16 cellular contexts compared by ENCODE assay signal in the genomic region with DNA sequence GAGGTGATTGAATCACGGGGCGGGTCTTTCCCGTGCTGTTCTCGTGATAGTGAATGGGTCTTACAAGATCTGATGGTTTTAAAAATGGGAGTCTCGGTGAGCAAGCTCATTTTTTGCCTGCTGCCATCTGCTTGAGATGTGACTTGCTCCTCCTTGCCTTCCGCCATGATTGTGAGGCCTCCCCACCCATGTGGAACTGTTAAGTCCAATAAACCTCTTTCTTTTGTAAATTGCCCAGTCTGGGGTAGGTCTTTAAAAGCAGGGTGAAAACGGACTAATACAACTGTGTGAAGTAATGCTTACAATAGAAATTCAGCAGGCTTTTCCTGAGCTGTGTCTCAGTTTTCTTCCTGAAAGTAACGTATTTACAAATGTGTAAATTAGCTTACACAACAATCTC.
DNase-seq lines count a peak whose midpoint lies in the region; TF ChIP-seq lines count a peak whose summit lies in the region.
"Had no signal": no experiment of that assay in that cellular context is flagged by ENCODE, and none has a peak within 500 bp of the region (broad histone marks: within the 10 kb centered on the region; RNA-seq: fewer than 3 reads in every experiment).

No MANE protein-coding gene starts in this region.

- H2BK12ac ChIP-seq in H9 (ENCODE audit: insufficient read length, low read depth, low read length) (no peak overlapping the region), neuronal stem cell (ENCODE audit: low read length) (no peak overlapping the region)

- H3K4me3 Mint-ChIP-seq in H9 (peak overlapping the region; percentile 19 to 67), progenitor cell of endocrine pancreas (ENCODE audit: low read depth) (no peak overlapping the region)
- H3K4me3 Mint-ChIP-seq: CD8-positive, alpha-beta T cell had no signal

- H2AFZ ChIP-seq in H9 (ENCODE audit: low read length) = no peak overlapping the region
- peak overlapping the region; percentile 23 for H2AFZ ChIP-seq in neuronal stem cell (ENCODE audit: low read length)

- H3K9me3 ChIP-seq in H9 (ENCODE audit: control insufficient read depth, low read depth, low read length) = no peaks in the 10 kb centered on the region
- H3K9me3 ChIP-seq in NT2/D1 (ENCODE audit: insufficient read depth, low read length) = no peaks in the 10 kb centered on the region
- H3K9me3 ChIP-seq in neuronal stem cell (replicated peaks in 1 of 2; ENCODE audit: control insufficient read depth in 2 of 2, insufficient read depth in 1 of 2, low read depth in 1 of 2, low read length in 2 of 2) = no peaks in the 10 kb centered on the region
- H3K9me3 ChIP-seq: A549 had no signal

- H4K20me1 ChIP-seq in H9 (ENCODE audit: control insufficient read depth, insufficient read depth, insufficient read length) = no peaks in the 10 kb centered on the region

- no CpG with 5 or more reads among the region's 8 CpGs for WGBS in H9 (ENCODE audit: extremely low coverage, insufficient read length, low lambda C conversion rate)
- no CpG with 5 or more reads among the region's 8 CpGs for WGBS in neuronal stem cell (ENCODE audit: extremely low coverage in 2 of 2, insufficient read length in 2 of 2, insufficient replicate concordance in 1 of 2), 2 donors

- H3K4me1 ChIP-seq in H9 (ENCODE audit: insufficient read depth, low read length) (peaks cover 4% of the 10 kb centered on the region; the same call in 1 of the 2 replicates), NT2/D1 (ENCODE audit: insufficient read depth, insufficient read length) (no peaks in the 10 kb centered on the region), neuronal stem cell (ENCODE audit: control insufficient read depth in 2 of 2, insufficient read depth in 1 of 2, low read depth in 1 of 2, low read length in 2 of 2) (peaks cover 0 to 3% of the 10 kb centered on the region in 2 donors)
- H3K4me1 ChIP-seq: A549 had no signal

- DNase-seq in H9 (peak; percentile 61), NT2/D1 (ENCODE audit: low read depth, low spot score) (peak; percentile 61), iPS DF 19.7 (ENCODE audit: low read depth, low spot score) (peak; percentile 28), neuronal stem cell (ENCODE audit: low spot score) (no peak), NCI-H345 treated with DMSO at 0.1 percent for 48 hours (lab: John Stamatoyannopoulos, UW; ENCODE audit: unreplicated experiment) (no peak), glomerular visceral epithelial cell (ENCODE audit: extremely low spot score) (no peak), progenitor cell of endocrine pancreas (ENCODE audit: low spot score, unreplicated experiment) (no peak)
- DNase-seq: CD8-positive, alpha-beta T cell; COR-L47; DMS153; H7; IMR-90; KBM-7 had no signal

- H3T11ph ChIP-seq in H9 (ENCODE audit: low read length) = no peak overlapping the region

- H3K36me3 Mint-ChIP-seq in H9 (ENCODE audit: insufficient read depth in 1 of 3, low read depth in 3 of 3) = peaks cover 0 to 2% (median 2%) of the 10 kb centered on the region in 3 experiments; a peak in 1 of 7 replicates
- H3K36me3 Mint-ChIP-seq in progenitor cell of endocrine pancreas (ENCODE audit: insufficient read depth) = no peaks in the 10 kb centered on the region
- H3K36me3 Mint-ChIP-seq: CD14-positive monocyte; CD8-positive, alpha-beta T cell had no signal

- H3K36me3 ChIP-seq in NT2/D1 (ENCODE audit: insufficient read depth, insufficient read length, low read length) (no peaks in the 10 kb centered on the region), neuronal stem cell (replicated peaks in 1 of 2; ENCODE audit: control insufficient read depth in 2 of 2, insufficient read depth in 2 of 2, low read length in 2 of 2) (no peaks in the 10 kb centered on the region)

- H3K9ac ChIP-seq in H9 (ENCODE audit: extremely low read depth, insufficient read length, low read length) (no peak overlapping the region), NT2/D1 (ENCODE audit: insufficient read length, low read depth) (no peak overlapping the region), neuronal stem cell (ENCODE audit: low read depth, low read length, poor library complexity) (no peak overlapping the region)

- H3K4me2 ChIP-seq in H9 (ENCODE audit: insufficient read depth, insufficient read length, low read length) (peak overlapping the region; percentile 34), neuronal stem cell (ENCODE audit: insufficient read depth, low read length, poor library complexity, severe bottlenecking) (no peak overlapping the region)
- H3K4me2 ChIP-seq: A549 had no signal

- no peak overlapping the region for H3K14ac ChIP-seq in H9 (ENCODE audit: insufficient read depth, low read length)
- no peak overlapping the region for H3K14ac ChIP-seq in neuronal stem cell (ENCODE audit: low read length)

- no peak overlapping the region for H2AK5ac ChIP-seq in H9 (ENCODE audit: insufficient read length, low read length)
- no peak overlapping the region for H2AK5ac ChIP-seq in neuronal stem cell (ENCODE audit: low read depth, low read length)

- no peak for TF ChIP-seq CTCF in H9 (conservative IDR thresholded peaks at IDR 0.05)
- TF ChIP-seq CTCF in progenitor cell of endocrine pancreas (IDR thresholded peaks at IDR 0.05; ENCODE audit: unreplicated experiment) = no peak

- no peaks in the 10 kb centered on the region for H3K79me2 ChIP-seq in H9 (ENCODE audit: insufficient read depth, low read length)

- peaks cover 0 to 11% of the 10 kb centered on the region in 2 experiments; a peak in 1 of 5 replicates for H3K9me3 Mint-ChIP-seq in H9
- H3K9me3 Mint-ChIP-seq in progenitor cell of endocrine pancreas (ENCODE audit: low read depth) = peaks cover 3% of the 10 kb centered on the region
- H3K9me3 Mint-ChIP-seq: CD8-positive, alpha-beta T cell had no signal

- H3K4me3 ChIP-seq in NT2/D1 (ENCODE audit: insufficient read length, low read depth) = no peak overlapping the region
- H3K4me3 ChIP-seq in neuronal stem cell (ENCODE audit: low read length in 2 of 2) = no peak overlapping the region
- H3K4me3 ChIP-seq: A549 had no signal

- peaks cover 25% of the 10 kb centered on the region for H3K27me3 ChIP-seq in H9 (ENCODE audit: insufficient read depth, low read length)
- H3K27me3 ChIP-seq in NT2/D1 (ENCODE audit: insufficient read depth, insufficient read length) = no peaks in the 10 kb centered on the region
- no peaks in the 10 kb centered on the region for H3K27me3 ChIP-seq in neuronal stem cell (ENCODE audit: control insufficient read depth in 3 of 3, insufficient read depth in 3 of 3, low read depth in 1 of 3, low read length in 3 of 3)

- H2BK15ac ChIP-seq in H9 (ENCODE audit: low read depth, low read length) (no peak overlapping the region), neuronal stem cell (ENCODE audit: low read length) (no peak overlapping the region)

- H4K5ac ChIP-seq in H9 (ENCODE audit: insufficient read length, low read depth, low read length) = no peak overlapping the region

- H3K18ac ChIP-seq in H9 (ENCODE audit: insufficient read length, low read depth, low read length) = no peak overlapping the region
- H3K18ac ChIP-seq in neuronal stem cell (ENCODE audit: low read length) = no peak overlapping the region

- H3K27ac ChIP-seq in H9 (ENCODE audit: insufficient read length, low read depth, low read length) (no peak overlapping the region), neuronal stem cell (replicated peaks; ENCODE audit: low read length) (no peak overlapping the region)
- H3K27ac ChIP-seq: A549, HL-60 had no signal

- H3K23me2 ChIP-seq in H9 (ENCODE audit: insufficient read length, low read depth, low read length, poor library complexity, severe bottlenecking) = no peaks in the 10 kb centered on the region

- no peak overlapping the region for H2BK20ac ChIP-seq in H9 (ENCODE audit: low read depth, low read length, poor library complexity, severe bottlenecking)

- H3K4me1 Mint-ChIP-seq in H9 (peaks cover 44 to 47% of the 10 kb centered on the region in 2 experiments), progenitor cell of endocrine pancreas (ENCODE audit: low read depth) (peaks cover 4% of the 10 kb centered on the region)

- H4K91ac ChIP-seq in H9 (ENCODE audit: insufficient read length, low read depth, low read length) = no peak overlapping the region
- no peak overlapping the region for H4K91ac ChIP-seq in neuronal stem cell (ENCODE audit: low read depth, low read length, poor library complexity)

- H2BK5ac ChIP-seq in H9 (ENCODE audit: insufficient read length, low read length) (no peak overlapping the region), neuronal stem cell (ENCODE audit: low read length) (no peak overlapping the region)

- H3K56ac ChIP-seq in H9 (ENCODE audit: insufficient read length, low read depth, low read length) = no peak overlapping the region

- no peak overlapping the region for H3K4ac ChIP-seq in H9 (ENCODE audit: low read depth, low read length)
- no peak overlapping the region for H3K4ac ChIP-seq in neuronal stem cell (ENCODE audit: low read length)

- no peak overlapping the region for H3K23ac ChIP-seq in H9 (ENCODE audit: insufficient read length, low read depth, low read length)
- H3K23ac ChIP-seq in neuronal stem cell (ENCODE audit: low read depth, low read length, poor library complexity) = no peak overlapping the region

- H4K8ac ChIP-seq in H9 (replicated peaks; ENCODE audit: insufficient read length, low read depth, low read length) (no peak overlapping the region), neuronal stem cell (ENCODE audit: low read depth, low read length) (no peak overlapping the region)

- H3K27me3 Mint-ChIP-seq in H9 (ENCODE audit: low read depth) (peaks cover 98% of the 10 kb centered on the region), progenitor cell of endocrine pancreas (peaks cover 72% of the 10 kb centered on the region)

- peak overlapping the region in 1 of 3 experiments; percentile 32; a peak in 1 of 7 replicates for H3K27ac Mint-ChIP-seq in H9
- no peak overlapping the region for H3K27ac Mint-ChIP-seq in progenitor cell of endocrine pancreas
- H3K27ac Mint-ChIP-seq: CD14-positive monocyte; CD8-positive, alpha-beta T cell had no signal

- H3K79me1 ChIP-seq in H9 (ENCODE audit: insufficient read depth, low read depth, low read length, poor library complexity, severe bottlenecking) (no peaks in the 10 kb centered on the region), neuronal stem cell (ENCODE audit: low read depth, low read length) (no peaks in the 10 kb centered on the region)

- H2BK120ac ChIP-seq in H9 (ENCODE audit: low read depth, low read length, poor library complexity, severe bottlenecking) = no peak overlapping the region
- no peak overlapping the region for H2BK120ac ChIP-seq in neuronal stem cell (ENCODE audit: low read depth, low read length)

Comparison
In these comparisons a context has a peak if more than half of its experiments do, and no peak if none do; other contexts are left out.
1. DNase-seq: peak in H9 (single experiment), NT2/D1 (single experiment) and iPS DF 19.7 (single experiment); none in neuronal stem cell (single experiment), NCI-H345 treated with DMSO at 0.1 percent for 48 hours (single experiment), glomerular visceral epithelial cell (single experiment) and progenitor cell of endocrine pancreas (single experiment).